Comparison of ENCODE assay signal across 8 cellular contexts in genomic region chr19:55146078-55146647, GRCh38. TPM values are rescaled to one million over a fixed set of nuclear protein-coding genes. Genes with fewer than 3 reads are reported as not detected.
DNase-seq lines count a peak whose midpoint lies in the region; ATAC-seq, FAIRE-seq and TF ChIP-seq lines count a peak whose summit lies in the region.

No MANE protein-coding gene starts in this region.

- H3K79me2 ChIP-seq in GM12878 (ENCODE audit: control insufficient read depth, insufficient read depth, low read length) = no peaks in the 10 kb centered on the region

- H3K4me2 ChIP-seq in GM12878 (ENCODE audit: control insufficient read depth, insufficient read depth) = no peak overlapping the region

- H3K4me1 ChIP-seq in GM12878 (ENCODE audit: control insufficient read depth, insufficient read depth, low read length) = no peaks in the 10 kb centered on the region

- H3K9me3 ChIP-seq in GM12878 (replicated peaks; ENCODE audit: control insufficient read depth, insufficient read depth, low read length) = no peaks in the 10 kb centered on the region

- H3K27ac ChIP-seq in GM12878 (ENCODE audit: control insufficient read depth, insufficient read depth) = no peak overlapping the region

- intact Hi-C loops in GM12878 (cut with micrococcal nuclease; ENCODE audit: unreplicated experiment) = no loop called here

- POLR2A ChIA-PET in GM12878 (lab: Charles Lee) = no interaction called here
- POLR2A ChIA-PET in naive thymus-derived CD8-positive, alpha-beta T cell (lab: Charles Lee) = no interaction called here

- H3K36me3 Mint-ChIP-seq in naive thymus-derived CD8-positive, alpha-beta T cell = peaks cover 0 to 3% (median 0%) of the 10 kb centered on the region in 3 donors

- no peak for TF ChIP-seq POLR2A in GM12878 (IDR thresholded peaks at IDR 0.05; ENCODE audit: low read depth, low read length)

- H4K20me1 ChIP-seq in GM12878 (ENCODE audit: control insufficient read depth, insufficient read depth) = no peaks in the 10 kb centered on the region

- H3K27ac Mint-ChIP-seq in naive thymus-derived CD8-positive, alpha-beta T cell = no peak overlapping the region

- peaks cover 37 to 74% (median 50%) of the 10 kb centered on the region in 5 donors for H3K27me3 Mint-ChIP-seq in naive thymus-derived CD8-positive, alpha-beta T cell

- 0% methylated on average over 3 of the region's 38 CpGs for WGBS in GM12878 (ENCODE audit: insufficient coverage, insufficient replicate concordance, low lambda C conversion rate, missing lambda C conversion rate)

- peak; percentile 63 for TF ChIP-seq CTCF in GM12864 (IDR thresholded peaks at IDR 0.05; ENCODE audit: low read depth, low read length, missing control alignments)
- TF ChIP-seq CTCF in GM12878 (IDR thresholded peaks at IDR 0.05 in 2 of 3, conservative IDR thresholded peaks at IDR 0.05 in 1 of 3; ENCODE audit: control insufficient read depth in 2 of 3, extremely low read depth in 1 of 3, insufficient read depth in 1 of 3, low read depth in 3 of 3, low read length in 3 of 3) = peak; percentile 37 to 70 (median 45)

- no TSS peak for BruUV-seq in GM12878 (replicated peaks; lab: Mats Ljungman, UMichigan)

- no peak overlapping the region for H3K4me3 Mint-ChIP-seq in naive thymus-derived CD8-positive, alpha-beta T cell

- ATAC-seq in GM12878 (peak; percentile 68), GM18519 (IDR thresholded peaks at IDR 0.05; ENCODE audit: low FRiP score, unreplicated experiment) (no peak), GM18868 (IDR thresholded peaks at IDR 0.05; ENCODE audit: unreplicated experiment) (no peak), HG02642 (IDR thresholded peaks at IDR 0.05; ENCODE audit: poor library complexity, unreplicated experiment) (no peak)
- peak; percentile 28 to 32 for ATAC-seq in naive thymus-derived CD8-positive, alpha-beta T cell

- peaks cover 10 to 17% (median 14%) of the 10 kb centered on the region in 4 donors for H3K4me1 Mint-ChIP-seq in naive thymus-derived CD8-positive, alpha-beta T cell

- FAIRE-seq in GM12878 (lab: Jason Lieb, UNC) = no peak

- no peak for TF ChIP-seq EP300 in GM12878 (IDR thresholded peaks at IDR 0.05; ENCODE audit: borderline replicate concordance in 1 of 2, control insufficient read depth in 1 of 2, low read depth in 2 of 2, low read length in 2 of 2)

- no peaks in the 10 kb centered on the region; a peak in 2 of 4 replicates for H3K27me3 ChIP-seq in GM12878 (replicated peaks in 1 of 2; ENCODE audit: control insufficient read depth in 2 of 2, insufficient read depth in 2 of 2, low read length in 1 of 2)

- SMC1A ChIA-PET in GM12878 (lab: Charles Lee; ENCODE audit: uncharacterized antibody, unreplicated experiment) = no interaction called here

- peak; percentile 70 for DNase-seq in AG08396 (ENCODE audit: low spot score)
- DNase-seq in GM12864 (ENCODE audit: low read depth) = no peak
- DNase-seq in NCI-H2227 (lab: John Stamatoyannopoulos, UW; ENCODE audit: unreplicated experiment) = peak; percentile 95
- no peak for DNase-seq in GM12878 (ENCODE audit: low read depth, low spot score)
- peak in 3 of 10 donors; percentile 19 to 45 (median 27) for DNase-seq in naive thymus-derived CD8-positive, alpha-beta T cell

- CTCF ChIA-PET in GM12878 (lab: Yijun Ruan, JAX) = interaction anchor here (0.8 to 2.0 kb wide), 3 partner anchors 10 to 114 kb away, joined by 3 to 11 read pairs (median 3); no protein-coding TSS in a partner anchor

- in situ Hi-C loops in GM12878 (cut with MboI) = no loop called here

- TF ChIP-seq RAD21 in GM12878 (IDR thresholded peaks at IDR 0.05; ENCODE audit: insufficient read depth, low read depth, low read length) = peak; percentile 38; the same call in 1 of the 2 replicates

- no peak overlapping the region for H3K9ac ChIP-seq in GM12878 (ENCODE audit: control insufficient read depth, insufficient read depth, low read length)

- H3K9me3 Mint-ChIP-seq in naive thymus-derived CD8-positive, alpha-beta T cell = peaks cover 0 to 10% (median 0%) of the 10 kb centered on the region in 9 donors

- no peaks in the 10 kb centered on the region for H3K36me3 ChIP-seq in GM12878 (ENCODE audit: control insufficient read depth in 2 of 2, insufficient read depth in 2 of 2, low read length in 1 of 2)

- no peak overlapping the region for H2AFZ ChIP-seq in GM12878 (ENCODE audit: control insufficient read depth, low read depth, low read length)

- no peak overlapping the region for H3K4me3 ChIP-seq in GM12864 (ENCODE audit: low read depth, low read length)
- H3K4me3 ChIP-seq in GM12878 = no peak overlapping the region

- RAD21 ChIA-PET in GM12878 (lab: Charles Lee; ENCODE audit: unreplicated experiment) = interaction anchor here (1.3 kb wide), 1 partner anchor 486 kb away, joined by 3 read pairs; no protein-coding TSS in a partner anchor

RNA-seq across cellular contexts. Expression of gene TNNT1, which starts 2.8 kb away (rescaled TPM):
- not detected in 2 replicates for total RNA-seq in GM12878 (2013; cell fraction: nucleolus; rRNA removed)
- not detected in 2 replicates for total RNA-seq in GM12878 (2014; rRNA removed)
- total RNA-seq in GM12878 (2014; rRNA removed; fragmentation: Illumina TruSeq; extraction: Trizol) = not detected in 2 replicates
- 0.62 TPM in 1 of 2 replicates, not detected in the other for total RNA-seq in GM12878 (2021)
- not detected for polyA plus RNA-seq in GM12878 (2011; ENCODE audit: low read depth)
- 0.26 TPM in 1 of 2 replicates, not detected in the other for polyA plus RNA-seq in GM12878 (2011; rRNA removed)
- 0.15 TPM in 1 of 2 replicates, not detected in the other for polyA plus RNA-seq in GM12878 (2011; cell fraction: cytosol; rRNA removed)
- polyA plus RNA-seq in GM12878 (2011; cell fraction: nucleus; rRNA removed) = 0.21 TPM in 1 of 2 replicates, not detected in the other
- polyA plus RNA-seq in GM12878 (2012) = 0.13 TPM in 1 of 2 replicates, not detected in the other
- polyA plus RNA-seq in GM12878 (2014; fragmentation: Illumina TruSeq; extraction: Trizol) = not detected in 2 replicates
- not detected for polyA plus RNA-seq in GM12878 (2014; fragmentation: Nextera tagmentation; extraction: Ambion mirVana)
- polyA plus RNA-seq in GM12878 (2014; rRNA removed) = not detected in 2 replicates
- under 1 TPM in 1 of 2 experiments, not detected in 1; 0.37 TPM for polyA plus RNA-seq in GM12878 (2016; fragmentation: Nextera tagmentation; extraction: Ambion mirVana)
- polyA minus RNA-seq in GM12878 (2011; rRNA and poly(A)+ RNA removed) = 0.67 TPM in 1 of 2 replicates, not detected in the other
- polyA minus RNA-seq in GM12878 (2011; cell fraction: cytosol; rRNA and poly(A)+ RNA removed) = not detected in 2 replicates
- polyA minus RNA-seq in GM12878 (2011; cell fraction: nucleus; rRNA and poly(A)+ RNA removed) = 0.24 TPM in 1 of 2 replicates, not detected in the other
- total RNA-seq in naive thymus-derived CD8-positive, alpha-beta T cell = not detected
- polyA plus RNA-seq in naive thymus-derived CD8-positive, alpha-beta T cell = not detected

RNA-seq across cellular contexts. Expression of gene TNNI3, which starts 11.4 kb away (rescaled TPM):
- total RNA-seq in GM12878 (2013; cell fraction: nucleolus; rRNA removed) = not detected in 2 replicates
- total RNA-seq in GM12878 (2014; rRNA removed) (not detected in 2 replicates), GM12878 (2014; rRNA removed; fragmentation: Illumina TruSeq; extraction: Trizol) (not detected in 2 replicates), GM12878 (2021) (not detected in 2 replicates)
- not detected for polyA plus RNA-seq in GM12878 (2011; ENCODE audit: low read depth)
- polyA plus RNA-seq in GM12878 (2011; rRNA removed) (0.23 TPM in 1 of 2 replicates, not detected in the other), GM12878 (2014; fragmentation: Illumina TruSeq; extraction: Trizol) (not detected in 2 replicates), GM12878 (2014; fragmentation: Nextera tagmentation; extraction: Ambion mirVana) (not detected), GM12878 (2014; rRNA removed) (not detected in 2 replicates), GM12878 (2016; fragmentation: Nextera tagmentation; extraction: Ambion mirVana) (not detected)
- polyA plus RNA-seq in GM12878 (2011; cell fraction: cytosol; rRNA removed) = not detected in 2 replicates
- polyA plus RNA-seq in GM12878 (2011; cell fraction: nucleus; rRNA removed) = not detected in 2 replicates
- not detected in 2 replicates for polyA plus RNA-seq in GM12878 (2012)
- not detected in 2 replicates for polyA minus RNA-seq in GM12878 (2011; rRNA and poly(A)+ RNA removed)
- not detected in 2 replicates for polyA minus RNA-seq in GM12878 (2011; cell fraction: cytosol; rRNA and poly(A)+ RNA removed)
- not detected in 2 replicates for polyA minus RNA-seq in GM12878 (2011; cell fraction: nucleus; rRNA and poly(A)+ RNA removed)
- total RNA-seq in naive thymus-derived CD8-positive, alpha-beta T cell = not detected
- polyA plus RNA-seq in naive thymus-derived CD8-positive, alpha-beta T cell = not detected

RNA-seq across cellular contexts. Expression of gene DNAAF3, which starts 20.2 kb away (rescaled TPM):
- not detected in 2 replicates for total RNA-seq in GM12878 (2013; cell fraction: nucleolus; rRNA removed)
- total RNA-seq in GM12878 (2014; rRNA removed) = not detected in 2 replicates
- not detected in 2 replicates for total RNA-seq in GM12878 (2014; rRNA removed; fragmentation: Illumina TruSeq; extraction: Trizol)
- total RNA-seq in GM12878 (2021) = not detected in 2 replicates
- not detected for polyA plus RNA-seq in GM12878 (2011; ENCODE audit: low read depth)
- not detected in 2 replicates for polyA plus RNA-seq in GM12878 (2011; rRNA removed)
- polyA plus RNA-seq in GM12878 (2011; cell fraction: cytosol; rRNA removed) = not detected in 2 replicates
- 0.19 TPM in 1 of 2 replicates, not detected in the other for polyA plus RNA-seq in GM12878 (2011; cell fraction: nucleus; rRNA removed)
- polyA plus RNA-seq in GM12878 (2012) = 0.31 TPM in 1 of 2 replicates, not detected in the other
- polyA plus RNA-seq in GM12878 (2014; fragmentation: Illumina TruSeq; extraction: Trizol) = not detected in 2 replicates
- not detected for polyA plus RNA-seq in GM12878 (2014; fragmentation: Nextera tagmentation; extraction: Ambion mirVana)
- not detected in 2 replicates for polyA plus RNA-seq in GM12878 (2014; rRNA removed)
- polyA plus RNA-seq in GM12878 (2016; fragmentation: Nextera tagmentation; extraction: Ambion mirVana) = not detected
- polyA minus RNA-seq in GM12878 (2011; rRNA and poly(A)+ RNA removed) = not detected in 2 replicates
- polyA minus RNA-seq in GM12878 (2011; cell fraction: cytosol; rRNA and poly(A)+ RNA removed) = 0.52 TPM in 1 of 2 replicates, not detected in the other
- polyA minus RNA-seq in GM12878 (2011; cell fraction: nucleus; rRNA and poly(A)+ RNA removed) = not detected in 2 replicates
- total RNA-seq in naive thymus-derived CD8-positive, alpha-beta T cell = not detected
- not detected for polyA plus RNA-seq in naive thymus-derived CD8-positive, alpha-beta T cell

RNA-seq across cellular contexts. Expression of gene PPP1R12C, which starts 28.7 kb away (rescaled TPM):
- 33.5 and 40.4 TPM in 2 replicates for total RNA-seq in GM12878 (2013; cell fraction: nucleolus; rRNA removed)
- 51.7 and 66.5 TPM in 2 replicates for total RNA-seq in GM12878 (2014; rRNA removed)
- 25.2 and 28.2 TPM in 2 replicates for total RNA-seq in GM12878 (2014; rRNA removed; fragmentation: Illumina TruSeq; extraction: Trizol)
- 76.4 and 84.7 TPM in 2 replicates for total RNA-seq in GM12878 (2021)
- 17.0 TPM for polyA plus RNA-seq in GM12878 (2011; ENCODE audit: low read depth)
- 9.6 and 23.0 TPM in 2 replicates for polyA plus RNA-seq in GM12878 (2011; rRNA removed)
- polyA plus RNA-seq in GM12878 (2011; cell fraction: cytosol; rRNA removed) = 20.2 and 37.2 TPM in 2 replicates
- 203 and 271 TPM in 2 replicates for polyA plus RNA-seq in GM12878 (2011; cell fraction: nucleus; rRNA removed)
- 48.6 and 64.4 TPM in 2 replicates for polyA plus RNA-seq in GM12878 (2012)
- 3.5 and 18.0 TPM in 2 replicates for polyA plus RNA-seq in GM12878 (2014; fragmentation: Illumina TruSeq; extraction: Trizol)
- polyA plus RNA-seq in GM12878 (2014; fragmentation: Nextera tagmentation; extraction: Ambion mirVana) = 1 to 10 TPM; 1.4 to 4.7 TPM
- polyA plus RNA-seq in GM12878 (2014; rRNA removed) = 83.4 and 101 TPM in 2 replicates
- polyA plus RNA-seq in GM12878 (2016; fragmentation: Nextera tagmentation; extraction: Ambion mirVana) = 10 to 100 TPM; 10.5 to 14.8 TPM
- 5.0 and 15.0 TPM in 2 replicates for polyA minus RNA-seq in GM12878 (2011; rRNA and poly(A)+ RNA removed)
- polyA minus RNA-seq in GM12878 (2011; cell fraction: cytosol; rRNA and poly(A)+ RNA removed) = 10.7 and 11.3 TPM in 2 replicates
- 24.3 and 37.7 TPM in 2 replicates for polyA minus RNA-seq in GM12878 (2011; cell fraction: nucleus; rRNA and poly(A)+ RNA removed)
- 100 to 1,000 TPM; 140 to 141 TPM for total RNA-seq in naive thymus-derived CD8-positive, alpha-beta T cell
- 1 to 10 TPM; 2.7 to 6.2 (median 3.9) TPM for polyA plus RNA-seq in naive thymus-derived CD8-positive, alpha-beta T cell

RNA-seq across cellular contexts. Expression of gene SYT5, which starts 33.9 kb away (rescaled TPM):
- 1.3 and 2.0 TPM in 2 replicates for total RNA-seq in GM12878 (2013; cell fraction: nucleolus; rRNA removed)
- total RNA-seq in GM12878 (2014; rRNA removed) = not detected in 2 replicates
- total RNA-seq in GM12878 (2014; rRNA removed; fragmentation: Illumina TruSeq; extraction: Trizol) = not detected in 2 replicates
- not detected in 2 replicates for total RNA-seq in GM12878 (2021)
- polyA plus RNA-seq in GM12878 (2011; ENCODE audit: low read depth) = not detected
- 0.26 TPM in 1 of 2 replicates, not detected in the other for polyA plus RNA-seq in GM12878 (2011; rRNA removed)
- polyA plus RNA-seq in GM12878 (2011; cell fraction: cytosol; rRNA removed) = 0.21 and 0.30 TPM in 2 replicates
- polyA plus RNA-seq in GM12878 (2011; cell fraction: nucleus; rRNA removed) = 0.13 and 0.30 TPM in 2 replicates
- polyA plus RNA-seq in GM12878 (2012) = not detected in 2 replicates
- polyA plus RNA-seq in GM12878 (2014; fragmentation: Illumina TruSeq; extraction: Trizol) = not detected in 2 replicates
- not detected for polyA plus RNA-seq in GM12878 (2014; fragmentation: Nextera tagmentation; extraction: Ambion mirVana)
- 0.09 and 0.79 TPM in 2 replicates for polyA plus RNA-seq in GM12878 (2014; rRNA removed)
- polyA plus RNA-seq in GM12878 (2016; fragmentation: Nextera tagmentation; extraction: Ambion mirVana) = under 1 TPM in 1 of 2 experiments, not detected in 1; 0.04 TPM
- not detected in 2 replicates for polyA minus RNA-seq in GM12878 (2011; rRNA and poly(A)+ RNA removed)
- not detected in 2 replicates for polyA minus RNA-seq in GM12878 (2011; cell fraction: cytosol; rRNA and poly(A)+ RNA removed)
- not detected in 2 replicates for polyA minus RNA-seq in GM12878 (2011; cell fraction: nucleus; rRNA and poly(A)+ RNA removed)
- total RNA-seq in naive thymus-derived CD8-positive, alpha-beta T cell = not detected
- polyA plus RNA-seq in naive thymus-derived CD8-positive, alpha-beta T cell = under 1 TPM; 0.09 to 0.56 (median 0.25) TPM

Comparison
In these comparisons a context has a peak if more than half of its experiments do, and no peak if none do; other contexts are left out.
1. DNase-seq: peak in AG08396 (single experiment) and NCI-H2227 (single experiment); none in GM12864 (single experiment) and GM12878 (single experiment).
2. ATAC-seq: peak in GM12878 (single experiment) and naive thymus-derived CD8-positive, alpha-beta T cell (2 of 2); none in GM18519 (single experiment), GM18868 (single experiment) and HG02642 (single experiment).